ENCODE assay signal across 9 cellular contexts in the genomic region with DNA sequence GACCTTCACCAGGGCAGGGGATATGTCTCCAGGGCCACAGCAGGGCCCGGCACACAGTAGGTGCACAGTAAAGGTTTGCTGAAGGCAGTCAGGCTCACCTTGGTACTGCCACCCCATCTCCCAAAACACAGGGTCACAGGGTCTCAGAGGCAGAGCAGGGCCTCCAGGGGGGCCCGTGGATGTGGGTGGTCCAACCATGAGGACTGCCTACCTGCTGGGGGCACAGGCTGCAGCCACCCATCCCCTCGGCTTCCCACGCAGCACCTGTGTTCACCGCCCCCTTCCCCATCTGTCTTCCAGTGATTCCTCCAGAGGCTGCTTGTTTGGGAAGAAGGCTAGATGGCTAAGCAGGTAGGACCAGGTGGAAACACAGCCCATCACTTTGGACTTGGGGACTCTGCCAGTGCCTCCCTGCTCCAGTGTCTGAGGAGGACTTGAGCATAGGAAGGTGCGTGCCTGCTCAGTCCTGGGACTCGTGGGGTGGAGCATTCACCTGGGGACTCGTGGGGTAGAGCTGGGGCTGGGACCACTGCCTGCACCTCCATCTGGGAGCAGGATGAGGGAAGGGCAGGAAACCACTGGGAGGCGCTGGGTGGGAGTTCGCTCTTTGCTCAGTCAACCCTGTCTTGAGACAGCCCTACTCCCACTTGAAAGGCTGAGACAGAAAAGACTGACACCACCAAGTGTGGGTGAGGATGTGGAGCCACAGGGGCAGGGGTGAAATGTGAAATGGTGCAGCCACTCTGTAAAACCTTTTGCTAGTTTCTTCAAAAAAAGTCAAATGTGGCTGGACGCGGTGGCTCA.
A peak's percentile ranks its signal among the peaks of the same experiment; 100 is the strongest.
DNase-seq lines count a peak whose midpoint lies in the region; ATAC-seq and TF ChIP-seq lines count a peak whose summit lies in the region.
"Had no signal": no experiment of that assay in that cellular context is flagged by ENCODE, and none has a peak within 500 bp of the region (broad histone marks: within the 10 kb centered on the region; RNA-seq: fewer than 3 reads in every experiment).

No MANE protein-coding gene starts in this region.

- no peaks in the 10 kb centered on the region for H3K9me3 Mint-ChIP-seq in nephron
- H3K9me3 Mint-ChIP-seq: activated naive CD4-positive, alpha-beta T cell treated with anti-CD3 and anti-CD28 coated beads, Interleukin-2, amount 50 U/mL, for 72 hours had no signal

- peak overlapping the region; percentile 60 for H3K27ac ChIP-seq in cingulate gyrus (ENCODE audit: low read depth, low read length)

- DNase-seq in CD1c-positive myeloid dendritic cell (ENCODE audit: extremely low spot score) = peak; percentile 51
- DNase-seq in HuH-7.5 (ENCODE audit: low spot score) = peak; percentile 88
- no peak for DNase-seq in NCI-H510A treated with DMSO at 0.1 percent for 48 hours (lab: John Stamatoyannopoulos, UW)
- DNase-seq in NCI-H187 (lab: John Stamatoyannopoulos, UW) = no peak
- no peak for DNase-seq in NAMALWA (ENCODE audit: low spot score)

- peaks cover 4% of the 10 kb centered on the region for H3K27me3 Mint-ChIP-seq in nephron (ENCODE audit: low read depth)

- H3K4me1 Mint-ChIP-seq in nephron = peaks cover 36% of the 10 kb centered on the region

- peak overlapping the region; percentile 63 to 89 (median 67) for H3K27ac Mint-ChIP-seq in nephron

- no peak for ATAC-seq in HG03095 (IDR thresholded peaks at IDR 0.05; ENCODE audit: unreplicated experiment)
- ATAC-seq: activated naive CD4-positive, alpha-beta T cell treated with anti-CD3 and anti-CD28 coated beads, Interleukin-2, amount 50 U/mL, for 72 hours had no signal

- no peak for TF ChIP-seq CTCF in nephron (IDR thresholded peaks at IDR 0.05; ENCODE audit: unreplicated experiment in 3 of 3)

- no peaks in the 10 kb centered on the region for H3K36me3 Mint-ChIP-seq in nephron (ENCODE audit: low read depth)
- H3K36me3 Mint-ChIP-seq: activated naive CD4-positive, alpha-beta T cell treated with anti-CD3 and anti-CD28 coated beads, Interleukin-2, amount 50 U/mL, for 72 hours had no signal

- peak overlapping the region; percentile 53 to 86 (median 73) for H3K4me3 Mint-ChIP-seq in nephron

Comparison
In these comparisons a context has a peak if more than half of its experiments do, and no peak if none do; other contexts are left out.
1. DNase-seq: peak in CD1c-positive myeloid dendritic cell (single experiment) and HuH-7.5 (single experiment); none in NCI-H510A treated with DMSO at 0.1 percent for 48 hours (single experiment), NCI-H187 (0 of 2) and NAMALWA (single experiment).